8 cellular contexts compared by ENCODE assay signal in genomic region chr1:166840309-166841302, GRCh38. TPM values are rescaled to one million over a fixed set of nuclear protein-coding genes. Genes with fewer than 3 reads are reported as not detected.
DNase-seq lines count a peak whose midpoint lies in the region; ATAC-seq and TF ChIP-seq lines count a peak whose summit lies in the region.

No MANE protein-coding gene starts in this region.

- TSS peak; percentile 67 for BruUV-seq in OCI-LY7 (replicated peaks; lab: Mats Ljungman, UMichigan)

- POLR2A ChIA-PET in OCI-LY7 (lab: Charles Lee): interaction anchor here (0.6 to 1.4 kb wide), 4 partner anchors 11 to 529 kb away, joined by 3 to 5 read pairs (median 4); no protein-coding TSS in a partner anchor

- TF ChIP-seq CTCF in OCI-LY7 (conservative IDR thresholded peaks at IDR 0.05; ENCODE audit: low read length): 0 out of 2 replicates have a peak, but pooled peaks have one; percentile 2

- peak overlapping the region; percentile 94 for H3K4me2 ChIP-seq in OCI-LY7 (ENCODE audit: low read length)

- H3K27ac ChIP-seq in OCI-LY7 (ENCODE audit: low read depth, low read length, poor library complexity, severe bottlenecking) (peak overlapping the region; percentile 62), muscle layer of duodenum (ENCODE audit: low read length) (peak overlapping the region; percentile 25)
- H3K27ac ChIP-seq in effector memory CD4-positive, alpha-beta T cell (ENCODE audit: insufficient read depth, low read length, poor library complexity, severe bottlenecking): peak overlapping the region; percentile 72

- H3K27me3 ChIP-seq in effector memory CD4-positive, alpha-beta T cell (replicated peaks; ENCODE audit: control insufficient read depth, insufficient read depth, low read length, poor library complexity, severe bottlenecking): no peaks in the 10 kb centered on the region
- no peaks in the 10 kb centered on the region for H3K27me3 ChIP-seq in muscle layer of duodenum (ENCODE audit: low read depth, low read length)

- H3K4me1 ChIP-seq in OCI-LY7 (ENCODE audit: insufficient read depth, low read length, poor library complexity, severe bottlenecking) (peaks cover 25% of the 10 kb centered on the region), muscle layer of duodenum (ENCODE audit: control insufficient read depth in 1 of 2, insufficient read depth in 2 of 2, low read length in 2 of 2) (peaks cover 32 to 62% of the 10 kb centered on the region in 2 donors)
- peaks cover 20% of the 10 kb centered on the region for H3K4me1 ChIP-seq in effector memory CD4-positive, alpha-beta T cell (ENCODE audit: control insufficient read depth, insufficient read depth, low read length, poor library complexity, severe bottlenecking)

- intact Hi-C loops in OCI-LY7 (cut with micrococcal nuclease; ENCODE audit: unreplicated experiment): no loop called here

- no peaks in the 10 kb centered on the region for H3K9me2 ChIP-seq in OCI-LY7 (ENCODE audit: insufficient read depth, low read length)

- CTCF ChIA-PET in OCI-LY7 (lab: Charles Lee; ENCODE audit: unreplicated experiment): interaction anchor here (0.6 kb wide), 1 partner anchor 100 kb away, joined by 3 read pairs; no protein-coding TSS in a partner anchor

- no peaks in the 10 kb centered on the region for H3K9me3 ChIP-seq in OCI-LY7 (ENCODE audit: low read length)
- no peaks in the 10 kb centered on the region for H3K9me3 ChIP-seq in effector memory CD4-positive, alpha-beta T cell (ENCODE audit: control insufficient read depth, low read length)
- H3K9me3 ChIP-seq in muscle layer of duodenum (ENCODE audit: control insufficient read depth in 1 of 2, low read length in 2 of 2): no peaks in the 10 kb centered on the region

- peaks cover 19% of the 10 kb centered on the region; the same call in 1 of the 2 replicates for H3K79me2 ChIP-seq in OCI-LY7 (ENCODE audit: insufficient read depth, low read depth, low read length)

- H2AFZ ChIP-seq in OCI-LY7 (ENCODE audit: low read length): peak overlapping the region; percentile 78; the same call in 1 of the 2 replicates

- H3K4me3 ChIP-seq in OCI-LY7 (ENCODE audit: low read depth, low read length, poor library complexity, severe bottlenecking): peak overlapping the region; percentile 98
- peak overlapping the region; percentile 66 for H3K4me3 ChIP-seq in effector memory CD4-positive, alpha-beta T cell (ENCODE audit: insufficient read depth, low read depth, low read length, poor library complexity, severe bottlenecking)
- H3K4me3 ChIP-seq in muscle layer of duodenum (ENCODE audit: low read depth in 1 of 2, low read length in 2 of 2): peak overlapping the region; percentile 51 to 77

- DNase-seq in EL: peak; percentile 18
- peak; percentile 27 for DNase-seq in OCI-LY7 (ENCODE audit: low spot score)
- no peak for DNase-seq in effector memory CD4-positive, alpha-beta T cell
- no peak for DNase-seq in DMS 273 treated with DMSO at 0.1 percent for 48 hours (lab: John Stamatoyannopoulos, UW)
- no peak for DNase-seq in activated effector memory CD4-positive, alpha-beta T cell treated with anti-CD3 and anti-CD28 coated beads, Interleukin-2, amount 50 U/mL, for 16 hours
- DNase-seq in medulla oblongata (ENCODE audit: extremely low spot score): no peak

- no peaks in the 10 kb centered on the region; the same call in 1 of the 2 replicates for H4K20me1 ChIP-seq in OCI-LY7 (ENCODE audit: insufficient read depth, low read length)

- no peak for ATAC-seq in HG02938 (IDR thresholded peaks at IDR 0.05; ENCODE audit: unreplicated experiment)

- H3K36me3 ChIP-seq in OCI-LY7 (ENCODE audit: insufficient read depth, low read length) (peaks cover 49% of the 10 kb centered on the region), muscle layer of duodenum (ENCODE audit: control insufficient read depth in 1 of 2, insufficient read depth in 2 of 2, low read length in 2 of 2) (peaks cover 28 to 40% of the 10 kb centered on the region in 2 donors)
- peaks cover 34% of the 10 kb centered on the region for H3K36me3 ChIP-seq in effector memory CD4-positive, alpha-beta T cell (ENCODE audit: control insufficient read depth, insufficient read depth, low read length)

RNA-seq across cellular contexts. Expression of gene POGK, which starts 1.3 kb away (rescaled TPM):
- total RNA-seq in OCI-LY7 (2014; rRNA removed; shearing (Covaris generic)): 27.2 and 33.4 TPM in 2 replicates
- 37.4 and 41.9 TPM in 2 replicates for total RNA-seq in OCI-LY7 (2022)

RNA-seq across cellular contexts. Expression of gene TADA1, which starts 35.5 kb away (rescaled TPM):
- total RNA-seq in OCI-LY7 (2014; rRNA removed; shearing (Covaris generic)): 14.9 and 16.9 TPM in 2 replicates
- 16.4 and 20.3 TPM in 2 replicates for total RNA-seq in OCI-LY7 (2022)

Comparison
In these comparisons a context has a peak if more than half of its experiments do, and no peak if none do; other contexts are left out.
1. DNase-seq: peak in EL (single experiment) and OCI-LY7 (single experiment); none in effector memory CD4-positive, alpha-beta T cell (0 of 3), DMS 273 treated with DMSO at 0.1 percent for 48 hours (single experiment), activated effector memory CD4-positive, alpha-beta T cell treated with anti-CD3 and anti-CD28 coated beads, Interleukin-2, amount 50 U/mL, for 16 hours (single experiment) and medulla oblongata (single experiment).
2. Peak in every context shown above with its lines, with median percentiles within 50 percentile points of each other: H3K27ac ChIP-seq and H3K4me3 ChIP-seq.